Comparison of ENCODE assay signal across 1 cellular context in the genomic region with DNA sequence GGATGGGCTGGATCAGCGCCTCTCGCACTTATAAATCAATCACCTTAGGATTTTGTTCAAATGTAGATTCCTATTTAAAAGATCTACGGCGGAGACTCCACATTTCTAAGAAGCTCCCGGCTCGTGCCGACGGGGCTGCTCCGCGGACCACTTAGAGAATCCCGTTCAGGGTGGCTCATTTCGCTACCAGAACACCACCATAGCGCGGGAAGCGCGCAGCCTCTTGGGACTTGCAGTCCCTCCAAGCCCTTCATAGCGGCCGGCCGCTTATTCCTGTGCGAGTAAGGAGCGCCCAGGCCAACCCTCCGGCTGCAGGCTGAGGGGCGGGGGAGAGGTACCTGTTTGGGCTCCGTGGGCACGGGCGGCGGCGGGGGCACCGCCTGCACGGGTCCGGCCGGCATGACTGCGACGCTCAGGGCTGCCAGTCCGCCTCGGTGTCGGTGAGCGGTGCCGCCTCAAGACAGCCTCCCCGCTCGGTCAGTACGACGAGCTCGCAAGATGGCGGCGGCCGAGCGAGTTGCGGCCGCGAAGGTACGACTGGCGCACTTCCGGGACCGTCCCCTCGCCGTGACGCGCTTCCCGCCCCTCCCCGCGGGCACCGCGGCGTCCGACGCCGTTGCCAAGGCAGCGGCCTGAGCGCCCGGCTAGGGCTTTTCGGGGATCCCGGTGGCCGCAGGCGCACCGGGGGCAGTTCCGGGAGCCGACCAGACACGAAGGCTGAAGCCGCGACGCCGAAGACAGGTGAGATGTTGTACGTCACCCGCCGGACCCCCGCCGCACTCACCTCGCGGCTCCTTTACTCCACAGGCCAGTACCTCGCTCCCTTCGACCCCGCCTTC.
TF ChIP-seq lines count a peak whose summit lies in the region.

CCDC157 (plus strand) TSS at position 616 of the 839 bp plus-strand sequence. CDS start 8,994 bp downstream, outside the sequence.
SF3A1 (minus strand) TSS at position 503 of the 839 bp plus-strand sequence; CDS start at position 401, 102 bp downstream.

TF ChIP-seq in HepG2, 621 proteins besides CTCF, POLR2A, EP300 and RAD21 (continued from another document and continues in another):
- TF ChIP-seq NONO (IDR thresholded peaks at IDR 0.05): no peak
- TF ChIP-seq NONO (CRISPR knock-in tag; conservative IDR thresholded peaks at IDR 0.05): peak; percentile 54; the same call in 1 of the 2 replicates
- peak; percentile 90 for TF ChIP-seq TAF1 (CRISPR knock-in tag; IDR thresholded peaks at IDR 0.05)
- TF ChIP-seq STAT5B (CRISPR knock-in tag; IDR thresholded peaks at IDR 0.05): 0 out of 2 replicates have a peak, but pooled peaks have one; percentile 33
- no peak for TF ChIP-seq ZNF264 (CRISPR knock-in tag; IDR thresholded peaks at IDR 0.05)
- no peak for TF ChIP-seq SMARCC2 (IDR thresholded peaks at IDR 0.05)
- peak; percentile 21 for TF ChIP-seq FOSL2 (CRISPR knock-in tag; IDR thresholded peaks at IDR 0.05)
- no peak for TF ChIP-seq TGIF2 (CRISPR knock-in tag; IDR thresholded peaks at IDR 0.05)
- peak; percentile 32; the same call in 1 of the 2 replicates for TF ChIP-seq KDM5A (IDR thresholded peaks at IDR 0.05; ENCODE audit: borderline replicate concordance, low read length)
- TF ChIP-seq MEF2D (CRISPR knock-in tag; IDR thresholded peaks at IDR 0.05): no peak
- no peak for TF ChIP-seq ZNF34 (CRISPR knock-in tag; IDR thresholded peaks at IDR 0.05; ENCODE audit: borderline replicate concordance)
- no peak for TF ChIP-seq RERE (CRISPR knock-in tag; IDR thresholded peaks at IDR 0.05; ENCODE audit: low read depth)
- TF ChIP-seq ZNF792 (CRISPR knock-in tag; IDR thresholded peaks at IDR 0.05): no peak
- TF ChIP-seq ZBTB21 (CRISPR knock-in tag; IDR thresholded peaks at IDR 0.05): peak; percentile 92
- peak; percentile 81 for TF ChIP-seq RBM39 (IDR thresholded peaks at IDR 0.05; ENCODE audit: low read depth, low read length, poor library complexity, severe bottlenecking)
- no peak for TF ChIP-seq SOX5 (CRISPR knock-in tag; IDR thresholded peaks at IDR 0.05; ENCODE audit: borderline replicate concordance)
- peak; percentile 93 for TF ChIP-seq ASH2L (IDR thresholded peaks at IDR 0.05; ENCODE audit: insufficient read length, low read depth, low read length)
- no peak for TF ChIP-seq ZNF296 (CRISPR knock-in tag; conservative IDR thresholded peaks at IDR 0.05)
- no peak for TF ChIP-seq NCOA2 (CRISPR knock-in tag; IDR thresholded peaks at IDR 0.05)
- peak; percentile 97 for TF ChIP-seq HDAC1 (CRISPR knock-in tag; IDR thresholded peaks at IDR 0.05)
- peak; percentile 86; the same call in 1 of the 2 replicates for TF ChIP-seq ZSCAN31 (CRISPR knock-in tag; IDR thresholded peaks at IDR 0.05; ENCODE audit: low read depth)
- TF ChIP-seq AKAP8 (CRISPR knock-in tag; IDR thresholded peaks at IDR 0.05): peak; percentile 69; the same call in 1 of the 2 replicates
- no peak; the same call in 1 of the 2 replicates for TF ChIP-seq ZNF839 (CRISPR knock-in tag; IDR thresholded peaks at IDR 0.05; ENCODE audit: borderline replicate concordance)
- no peak for TF ChIP-seq TBX3 (IDR thresholded peaks at IDR 0.05; ENCODE audit: borderline replicate concordance)
- no peak for TF ChIP-seq ATF7 (IDR thresholded peaks at IDR 0.05)
- TF ChIP-seq ATF7 (CRISPR knock-in tag; IDR thresholded peaks at IDR 0.05): no peak; the same call in 1 of the 2 replicates
- no peak for TF ChIP-seq TRIM22 (IDR thresholded peaks at IDR 0.05)
- TF ChIP-seq TAF15 (IDR thresholded peaks at IDR 0.05; ENCODE audit: low read depth, low read length, poor library complexity, severe bottlenecking): no peak
- TF ChIP-seq MYNN (CRISPR knock-in tag; IDR thresholded peaks at IDR 0.05; ENCODE audit: low read depth): no peak; the same call in 1 of the 2 replicates
- no peak for TF ChIP-seq ZSCAN5A (CRISPR knock-in tag; IDR thresholded peaks at IDR 0.05; ENCODE audit: borderline replicate concordance)
- TF ChIP-seq HNRNPK (IDR thresholded peaks at IDR 0.05; ENCODE audit: low read depth, low read length, poor library complexity, severe bottlenecking): no peak
- TF ChIP-seq PHF21A (CRISPR knock-in tag; IDR thresholded peaks at IDR 0.05): peak; percentile 34; the same call in 1 of the 2 replicates
- 0 out of 2 replicates have a peak, but pooled peaks have one; percentile 41 for TF ChIP-seq GATA4 (IDR thresholded peaks at IDR 0.05; ENCODE audit: borderline replicate concordance, low read depth)
- peak; percentile 82 for TF ChIP-seq IKZF4 (CRISPR knock-in tag; IDR thresholded peaks at IDR 0.05; ENCODE audit: borderline replicate concordance, low read depth, not compliant biosample characterization)
- TF ChIP-seq, protein P1, sequence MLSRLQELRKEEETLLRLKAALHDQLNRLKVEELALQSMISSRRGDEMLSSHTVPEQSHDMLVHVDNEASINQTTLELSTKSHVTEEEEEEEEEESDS (CRISPR knock-in tag; IDR thresholded peaks at IDR 0.05; ENCODE audit: borderline replicate concordance): no peak
- TF ChIP-seq, protein P2, sequence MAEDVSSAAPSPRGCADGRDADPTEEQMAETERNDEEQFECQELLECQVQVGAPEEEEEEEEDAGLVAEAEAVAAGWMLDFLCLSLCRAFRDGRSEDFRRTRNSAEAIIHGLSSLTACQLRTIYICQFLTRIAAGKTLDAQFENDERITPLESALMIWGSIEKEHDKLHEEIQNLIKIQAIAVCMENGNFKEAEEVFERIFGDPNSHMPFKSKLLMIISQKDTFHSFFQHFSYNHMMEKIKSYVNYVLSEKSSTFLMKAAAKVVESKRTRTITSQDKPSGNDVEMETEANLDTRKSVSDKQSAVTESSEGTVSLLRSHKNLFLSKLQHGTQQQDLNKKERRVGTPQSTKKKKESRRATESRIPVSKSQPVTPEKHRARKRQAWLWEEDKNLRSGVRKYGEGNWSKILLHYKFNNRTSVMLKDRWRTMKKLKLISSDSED (CRISPR knock-in tag; IDR thresholded peaks at IDR 0.05): no peak
- TF ChIP-seq MXD1 (CRISPR knock-in tag; IDR thresholded peaks at IDR 0.05): peak; percentile 79; the same call in 1 of the 2 replicates
- peak; percentile 97 for TF ChIP-seq YY1 (IDR thresholded peaks at IDR 0.05; ENCODE audit: insufficient read depth, insufficient replicate concordance, low read depth, low read length)
- peak; percentile 51 for TF ChIP-seq HCFC1 (IDR thresholded peaks at IDR 0.05; ENCODE audit: low read depth, low read length)
- TF ChIP-seq HOXA5 (CRISPR knock-in tag; IDR thresholded peaks at IDR 0.05): peak; percentile 93
- TF ChIP-seq ZNF558 (CRISPR knock-in tag; IDR thresholded peaks at IDR 0.05; ENCODE audit: borderline replicate concordance): no peak; the same call in 1 of the 2 replicates
- TF ChIP-seq SOX6 (IDR thresholded peaks at IDR 0.05): no peak
- TF ChIP-seq SOX6 (CRISPR knock-in tag; IDR thresholded peaks at IDR 0.05): peak; percentile 59
- TF ChIP-seq SETDB1 (CRISPR knock-in tag; IDR thresholded peaks at IDR 0.05; ENCODE audit: borderline replicate concordance): no peak
- peak; percentile 68; the same call in 1 of the 2 replicates for TF ChIP-seq DR1 (CRISPR knock-in tag; IDR thresholded peaks at IDR 0.05)
- no peak for TF ChIP-seq PTBP1 (IDR thresholded peaks at IDR 0.05; ENCODE audit: low read depth, low read length, poor library complexity, severe bottlenecking)
- TF ChIP-seq AKNA (CRISPR knock-in tag; IDR thresholded peaks at IDR 0.05; ENCODE audit: borderline replicate concordance): no peak
- no peak; the same call in 1 of the 2 replicates for TF ChIP-seq ZNF678 (CRISPR knock-in tag; IDR thresholded peaks at IDR 0.05)
- TF ChIP-seq NR1H2 (CRISPR knock-in tag; IDR thresholded peaks at IDR 0.05; ENCODE audit: borderline replicate concordance, low read depth): no peak
